Comparison of ENCODE assay signal across 11 cellular contexts in the genomic region with DNA sequence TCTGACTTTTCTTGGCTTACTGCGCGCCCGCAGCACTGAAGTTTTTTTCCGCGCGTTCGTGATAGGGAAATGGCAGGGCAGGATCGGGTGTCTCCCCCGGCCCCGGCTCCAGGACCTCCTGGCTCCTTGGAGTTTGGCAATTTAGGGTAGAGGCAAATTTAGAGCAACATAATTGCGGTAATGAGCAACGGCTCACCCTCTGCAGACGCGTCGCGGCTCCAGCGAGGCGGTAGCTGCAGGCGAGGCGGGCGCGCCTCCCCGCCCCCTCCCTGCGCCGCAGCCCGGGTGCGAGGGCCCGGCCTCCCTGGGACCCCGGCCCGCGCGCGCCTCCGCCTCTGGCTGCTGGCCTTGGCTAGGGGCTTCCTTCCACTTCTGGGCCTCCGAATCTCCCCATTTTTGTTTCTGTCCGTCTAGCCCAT. TPM values are rescaled to one million over a fixed set of nuclear protein-coding genes. Genes with fewer than 3 reads are reported as not detected.
DNase-seq lines count a peak whose midpoint lies in the region; ATAC-seq and TF ChIP-seq lines count a peak whose summit lies in the region.
"Had no signal": no experiment of that assay in that cellular context is flagged by ENCODE, and none has a peak within 500 bp of the region (broad histone marks: within the 10 kb centered on the region; RNA-seq: fewer than 3 reads in every experiment).

No MANE protein-coding gene starts in this region.

- peaks cover 83 to 100% (median 98%) of the 10 kb centered on the region in 3 donors for H3K27me3 ChIP-seq in sigmoid colon

- no peak for TF ChIP-seq EP300 in sigmoid colon (IDR thresholded peaks at IDR 0.05)

- no peak for DNase-seq in activated CD4-positive, alpha-beta T cell treated with anti-CD3 and anti-CD28 coated beads, Interleukin-2, amount 10 ng/mL, durations not matched to agents 7 days and 5 days
- DNase-seq in activated CD4-positive, alpha-beta T cell treated with anti-CD3 and anti-CD28 coated beads for 48 hours = no peak
- no peak for DNase-seq in activated naive CD8-positive, alpha-beta T cell treated with anti-CD3 and anti-CD28 coated beads, Interleukin-2, amount 50 U/mL, for 24 hours
- DNase-seq in islet precursor cell (peak; percentile 59), sigmoid colon (no peak), KG1 (lab: John Stamatoyannopoulos, UW) (no peak)
- DNase-seq: activated CD4-positive, alpha-beta T cell treated with anti-CD3 and anti-CD28 coated beads for 1 hour; midbrain had no signal

- no peaks in the 10 kb centered on the region for H3K36me3 ChIP-seq in sigmoid colon

- 5% methylated on average over 36 of the region's 36 CpGs for WGBS in sigmoid colon, 2 donors

- POLR2A ChIA-PET in activated CD4-positive, alpha-beta T cell treated with anti-CD3 and anti-CD28 coated beads, Interleukin-2, amount 10 ng/mL, durations not matched to agents 7 days and 5 days (lab: Charles Lee) = no interaction called here

- CTCF ChIA-PET in activated CD4-positive, alpha-beta T cell treated with anti-CD3 and anti-CD28 coated beads, Interleukin-2, amount 10 ng/mL, durations not matched to agents 7 days and 5 days (lab: Charles Lee) = no interaction called here

- no peaks in the 10 kb centered on the region for H3K9me3 ChIP-seq in sigmoid colon

- intact Hi-C loops in sigmoid colon (cut with DNase I) = loop anchor here (10.0 kb wide), 1 partner anchor 381 kb away; no protein-coding TSS in a partner anchor

- H3K27ac Mint-ChIP-seq in activated CD4-positive, alpha-beta T cell treated with anti-CD3 and anti-CD28 coated beads, Interleukin-2, amount 10 ng/mL, durations not matched to agents 7 days and 5 days = peak overlapping the region; percentile 36
- peak overlapping the region; percentile 69 for H3K27ac Mint-ChIP-seq in activated naive CD8-positive, alpha-beta T cell treated with anti-CD3 and anti-CD28 coated beads, Interleukin-2, amount 50 U/mL, for 24 hours
- no peak overlapping the region for H3K27ac Mint-ChIP-seq in stimulated activated memory B cell treated with anti-CD40 and anti-IgM and Interleukin-4, amounts not matched to agents 10 μg/mL and 1 μg/mL and 100 μg/mL, for 72 hours
- H3K27ac Mint-ChIP-seq: dendritic cell treated with granulocyte-macrophage colony-stimulating factor and Interleukin-4, amounts not matched to agents 40 ng/mL and 50 ng/mL, for 4 days had no signal

- H3K9me3 Mint-ChIP-seq in activated CD4-positive, alpha-beta T cell treated with anti-CD3 and anti-CD28 coated beads, Interleukin-2, amount 10 ng/mL, durations not matched to agents 7 days and 5 days = peaks cover 2% of the 10 kb centered on the region
- no peaks in the 10 kb centered on the region for H3K9me3 Mint-ChIP-seq in activated naive CD8-positive, alpha-beta T cell treated with anti-CD3 and anti-CD28 coated beads, Interleukin-2, amount 50 U/mL, for 24 hours
- peaks cover 2% of the 10 kb centered on the region for H3K9me3 Mint-ChIP-seq in stimulated activated memory B cell treated with anti-CD40 and anti-IgM and Interleukin-4, amounts not matched to agents 10 μg/mL and 1 μg/mL and 100 μg/mL, for 72 hours
- H3K9me3 Mint-ChIP-seq: dendritic cell treated with granulocyte-macrophage colony-stimulating factor and Interleukin-4, amounts not matched to agents 40 ng/mL and 50 ng/mL, for 4 days had no signal

- peaks cover 11% of the 10 kb centered on the region for H3K4me1 Mint-ChIP-seq in activated CD4-positive, alpha-beta T cell treated with anti-CD3 and anti-CD28 coated beads, Interleukin-2, amount 10 ng/mL, durations not matched to agents 7 days and 5 days
- H3K4me1 Mint-ChIP-seq in activated naive CD8-positive, alpha-beta T cell treated with anti-CD3 and anti-CD28 coated beads, Interleukin-2, amount 50 U/mL, for 24 hours = peaks cover 27% of the 10 kb centered on the region
- peaks cover 25% of the 10 kb centered on the region for H3K4me1 Mint-ChIP-seq in stimulated activated memory B cell treated with anti-CD40 and anti-IgM and Interleukin-4, amounts not matched to agents 10 μg/mL and 1 μg/mL and 100 μg/mL, for 72 hours

- H3K4me3 Mint-ChIP-seq in activated CD4-positive, alpha-beta T cell treated with anti-CD3 and anti-CD28 coated beads, Interleukin-2, amount 10 ng/mL, durations not matched to agents 7 days and 5 days = no peak overlapping the region
- peak overlapping the region; percentile 46 for H3K4me3 Mint-ChIP-seq in activated naive CD8-positive, alpha-beta T cell treated with anti-CD3 and anti-CD28 coated beads, Interleukin-2, amount 50 U/mL, for 24 hours
- peak overlapping the region; percentile 54 for H3K4me3 Mint-ChIP-seq in stimulated activated memory B cell treated with anti-CD40 and anti-IgM and Interleukin-4, amounts not matched to agents 10 μg/mL and 1 μg/mL and 100 μg/mL, for 72 hours
- H3K4me3 Mint-ChIP-seq: dendritic cell treated with granulocyte-macrophage colony-stimulating factor and Interleukin-4, amounts not matched to agents 40 ng/mL and 50 ng/mL, for 4 days had no signal

- H3K4me3 ChIP-seq in sigmoid colon = peak overlapping the region in 2 of 4 donors; percentile 23 to 27

- ATAC-seq in activated naive CD8-positive, alpha-beta T cell treated with anti-CD3 and anti-CD28 coated beads, Interleukin-2, amount 50 U/mL, for 24 hours = no peak
- ATAC-seq in stimulated activated memory B cell treated with anti-CD40 and anti-IgM and Interleukin-4, amounts not matched to agents 10 μg/mL and 1 μg/mL and 100 μg/mL, for 72 hours = no peak
- ATAC-seq in GM21737 (IDR thresholded peaks at IDR 0.05; ENCODE audit: unreplicated experiment) = no peak

- no peak for TF ChIP-seq CTCF in sigmoid colon (IDR thresholded peaks at IDR 0.05)

- peaks cover 78% of the 10 kb centered on the region for H3K27me3 Mint-ChIP-seq in activated CD4-positive, alpha-beta T cell treated with anti-CD3 and anti-CD28 coated beads, Interleukin-2, amount 10 ng/mL, durations not matched to agents 7 days and 5 days
- H3K27me3 Mint-ChIP-seq in activated naive CD8-positive, alpha-beta T cell treated with anti-CD3 and anti-CD28 coated beads, Interleukin-2, amount 50 U/mL, for 24 hours = peaks cover 77% of the 10 kb centered on the region
- peaks cover 73% of the 10 kb centered on the region for H3K27me3 Mint-ChIP-seq in stimulated activated memory B cell treated with anti-CD40 and anti-IgM and Interleukin-4, amounts not matched to agents 10 μg/mL and 1 μg/mL and 100 μg/mL, for 72 hours

- TF ChIP-seq POLR2A in sigmoid colon (IDR thresholded peaks at IDR 0.05) = no peak

- H3K4me1 ChIP-seq in sigmoid colon = peaks cover 0 to 56% (median 47%) of the 10 kb centered on the region in 4 donors

- no peak overlapping the region for H3K27ac ChIP-seq in sigmoid colon

- peaks cover under 1% of the 10 kb centered on the region for H3K36me3 Mint-ChIP-seq in activated CD4-positive, alpha-beta T cell treated with anti-CD3 and anti-CD28 coated beads, Interleukin-2, amount 10 ng/mL, durations not matched to agents 7 days and 5 days (ENCODE audit: low read depth)
- H3K36me3 Mint-ChIP-seq in activated naive CD8-positive, alpha-beta T cell treated with anti-CD3 and anti-CD28 coated beads, Interleukin-2, amount 50 U/mL, for 24 hours (ENCODE audit: low read depth) = peaks cover 3% of the 10 kb centered on the region
- H3K36me3 Mint-ChIP-seq in stimulated activated memory B cell treated with anti-CD40 and anti-IgM and Interleukin-4, amounts not matched to agents 10 μg/mL and 1 μg/mL and 100 μg/mL, for 72 hours = no peaks in the 10 kb centered on the region

RNA-seq across cellular contexts. Expression of gene MSX1, which starts 6.2 kb away (rescaled TPM):
- not detected for total RNA-seq in activated CD4-positive, alpha-beta T cell treated with anti-CD3 and anti-CD28 coated beads, Interleukin-2, amount 10 ng/mL, durations not matched to agents 7 days and 5 days
- total RNA-seq in sigmoid colon = 1 to 10 TPM in 2 of 4 donors, under 1 TPM in 2; 0.71 to 7.2 (median 1.4) TPM
- 1 to 10 TPM in 1 of 3 donors, under 1 TPM in 1, not detected in 1; 0.45 to 1.2 TPM for polyA plus RNA-seq in sigmoid colon
